ENCODE assay signal across 22 cellular contexts in genomic region chr7:25965405-25966123, GRCh38.
DNase-seq lines count a peak whose midpoint lies in the region; ATAC-seq, FAIRE-seq and TF ChIP-seq lines count a peak whose summit lies in the region.
"Had no signal": no experiment of that assay in that cellular context is flagged by ENCODE, and none has a peak within 500 bp of the region (broad histone marks: within the 10 kb centered on the region; RNA-seq: fewer than 3 reads in every experiment).

No MANE protein-coding gene starts in this region.

- H3K36me3 ChIP-seq in bronchial epithelial cell (ENCODE audit: control insufficient read depth, insufficient read depth, low read length) (no peaks in the 10 kb centered on the region), pancreas (no peaks in the 10 kb centered on the region), ascending aorta (no peaks in the 10 kb centered on the region)
- H3K36me3 ChIP-seq: BLaER1 treated with 17β-estradiol and CSF1 and Interleukin-3, amounts not matched to agents 10 nM and 100 nM; right lobe of liver had no signal

- H3K4me1 ChIP-seq in pancreas (peaks cover 27 to 39% (median 29%) of the 10 kb centered on the region in 3 donors), ascending aorta (peaks cover 0 to 3% of the 10 kb centered on the region in 2 donors)

- ATAC-seq in pancreas = peak; percentile 27 to 47 (median 30)
- ATAC-seq: activated CD8-positive, alpha-beta T cell treated with anti-CD3 and anti-CD28 coated beads for 36 hours; activated naive CD4-positive, alpha-beta T cell treated with anti-CD3 and anti-CD28 coated beads, Interleukin-2, amount 50 U/mL, for 72 hours; activated T-cell treated with anti-CD3 and anti-CD28 coated beads, Interleukin-2, amount 50 U/mL, for 4 hours; esophagus mucosa; stimulated activated naive CD8-positive, alpha-beta T cell treated with anti-CD3 and anti-CD28 coated beads, Interleukin-15, Interleukin-2, amounts not matched to agents 100 U/mL and 50 U/mL, for 24 hours; WTC11 had no signal

- WGBS in pancreas, 2 donors = 9 to 11% methylated on average over 6 of the region's 6 CpGs

- intact Hi-C loops in pancreas (cut with DNase I) (no loop called here), ascending aorta (cut with DNase I) (no loop called here)

- H3K9me3 ChIP-seq in pancreas = no peaks in the 10 kb centered on the region
- no peaks in the 10 kb centered on the region for H3K9me3 ChIP-seq in ascending aorta
- H3K9me3 ChIP-seq: right lobe of liver had no signal

- no peak for TF ChIP-seq CTCF in bronchial epithelial cell (IDR thresholded peaks at IDR 0.05; ENCODE audit: insufficient read depth, low read length, severe bottlenecking)
- TF ChIP-seq CTCF in pancreas (IDR thresholded peaks at IDR 0.05) = no peak
- TF ChIP-seq CTCF in ascending aorta (IDR thresholded peaks at IDR 0.05) = no peak

- H3K27ac ChIP-seq in pancreas (peak overlapping the region in 3 of 4 donors; percentile 23 to 77 (median 75)), ascending aorta (no peak overlapping the region)
- H3K27ac ChIP-seq: BLaER1 treated with 17β-estradiol and CSF1 and Interleukin-3, amounts not matched to agents 10 nM and 100 nM had no signal

- H3K27me3 ChIP-seq in bronchial epithelial cell (ENCODE audit: control insufficient read depth, insufficient read depth, low read length) = peaks cover 4% of the 10 kb centered on the region
- no peaks in the 10 kb centered on the region for H3K27me3 ChIP-seq in pancreas
- H3K27me3 ChIP-seq in ascending aorta = no peaks in the 10 kb centered on the region
- H3K27me3 ChIP-seq: BLaER1 treated with 17β-estradiol and CSF1 and Interleukin-3, amounts not matched to agents 10 nM and 100 nM; right lobe of liver had no signal

- DNase-seq in NCI-H1105 treated with DMSO at 0.1 percent for 48 hours (lab: John Stamatoyannopoulos, UW) (peak; percentile 33), NCI-H1105 (lab: John Stamatoyannopoulos, UW) (no peak), NCI-H460 (ENCODE audit: extremely low read depth, low read depth) (peak; percentile 83), bronchial epithelial cell (ENCODE audit: low read depth) (peak; percentile 66), pancreas (no peak), MV-4-11 (lab: John Stamatoyannopoulos, UW) (no peak), ascending aorta (ENCODE audit: low spot score in 2 of 2) (no peak), NCI-H526 treated with DMSO at 0.1 percent for 48 hours (lab: John Stamatoyannopoulos, UW) (no peak)
- DNase-seq: activated CD8-positive, alpha-beta T cell treated with anti-CD3 and anti-CD28 coated beads for 36 hours; activated T-cell treated with anti-CD3 and anti-CD28 coated beads, Interleukin-2, amount 50 U/mL, for 4 hours; GDM1; NCI-H2081 treated with DMSO at 0.1 percent for 48 hours; NCI-H774; stimulated activated naive CD8-positive, alpha-beta T cell treated with anti-CD3 and anti-CD28 coated beads, Interleukin-15, Interleukin-2, amounts not matched to agents 100 U/mL and 50 U/mL, for 24 hours; trophoblast cell had no signal

- FAIRE-seq in bronchial epithelial cell (lab: Jason Lieb, UNC) (no peak), pancreas (lab: Jason Lieb, UNC) (no peak)
- FAIRE-seq: D721Med, HTR-8/SVneo had no signal

- H3K4me3 ChIP-seq in bronchial epithelial cell (ENCODE audit: low read depth, low read length) (no peak overlapping the region), pancreas (no peak overlapping the region), ascending aorta (no peak overlapping the region)
- H3K4me3 ChIP-seq: BLaER1 treated with 17β-estradiol and CSF1 and Interleukin-3, amounts not matched to agents 10 nM and 100 nM; right lobe of liver had no signal

Comparison
In these comparisons a context has a peak if more than half of its experiments do, and no peak if none do; other contexts are left out.
1. DNase-seq: peak in NCI-H1105 treated with DMSO at 0.1 percent for 48 hours (single experiment), NCI-H460 (single experiment) and bronchial epithelial cell (single experiment); none in NCI-H1105 (single experiment), pancreas (0 of 6), MV-4-11 (single experiment), ascending aorta (0 of 2) and NCI-H526 treated with DMSO at 0.1 percent for 48 hours (single experiment).
2. H3K27ac ChIP-seq: peak in pancreas (3 of 4); none in ascending aorta (0 of 2).